Comparison of ENCODE assay signal across 1 cellular context in the genomic region with DNA sequence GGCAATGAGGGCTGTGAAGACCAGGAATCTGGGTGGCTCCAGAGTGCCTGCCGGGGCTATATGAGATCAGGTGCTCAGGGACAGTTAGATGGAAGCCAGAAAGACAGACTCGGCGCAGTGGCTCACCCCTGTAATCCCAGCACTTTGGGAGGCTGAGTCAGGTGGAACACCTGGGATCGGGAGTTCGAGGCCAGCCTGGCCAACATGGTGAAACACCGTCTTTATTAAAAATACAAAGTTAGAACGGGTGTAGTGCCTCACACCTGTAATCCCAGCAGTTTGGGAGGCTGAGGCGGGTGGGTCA.
TF ChIP-seq lines count a peak whose summit lies in the region.

No MANE protein-coding gene starts in this region.

TF ChIP-seq in GM23338, 12 proteins besides CTCF, POLR2A, EP300 and RAD21 (continued from another document):
- TF ChIP-seq, protein P1, sequence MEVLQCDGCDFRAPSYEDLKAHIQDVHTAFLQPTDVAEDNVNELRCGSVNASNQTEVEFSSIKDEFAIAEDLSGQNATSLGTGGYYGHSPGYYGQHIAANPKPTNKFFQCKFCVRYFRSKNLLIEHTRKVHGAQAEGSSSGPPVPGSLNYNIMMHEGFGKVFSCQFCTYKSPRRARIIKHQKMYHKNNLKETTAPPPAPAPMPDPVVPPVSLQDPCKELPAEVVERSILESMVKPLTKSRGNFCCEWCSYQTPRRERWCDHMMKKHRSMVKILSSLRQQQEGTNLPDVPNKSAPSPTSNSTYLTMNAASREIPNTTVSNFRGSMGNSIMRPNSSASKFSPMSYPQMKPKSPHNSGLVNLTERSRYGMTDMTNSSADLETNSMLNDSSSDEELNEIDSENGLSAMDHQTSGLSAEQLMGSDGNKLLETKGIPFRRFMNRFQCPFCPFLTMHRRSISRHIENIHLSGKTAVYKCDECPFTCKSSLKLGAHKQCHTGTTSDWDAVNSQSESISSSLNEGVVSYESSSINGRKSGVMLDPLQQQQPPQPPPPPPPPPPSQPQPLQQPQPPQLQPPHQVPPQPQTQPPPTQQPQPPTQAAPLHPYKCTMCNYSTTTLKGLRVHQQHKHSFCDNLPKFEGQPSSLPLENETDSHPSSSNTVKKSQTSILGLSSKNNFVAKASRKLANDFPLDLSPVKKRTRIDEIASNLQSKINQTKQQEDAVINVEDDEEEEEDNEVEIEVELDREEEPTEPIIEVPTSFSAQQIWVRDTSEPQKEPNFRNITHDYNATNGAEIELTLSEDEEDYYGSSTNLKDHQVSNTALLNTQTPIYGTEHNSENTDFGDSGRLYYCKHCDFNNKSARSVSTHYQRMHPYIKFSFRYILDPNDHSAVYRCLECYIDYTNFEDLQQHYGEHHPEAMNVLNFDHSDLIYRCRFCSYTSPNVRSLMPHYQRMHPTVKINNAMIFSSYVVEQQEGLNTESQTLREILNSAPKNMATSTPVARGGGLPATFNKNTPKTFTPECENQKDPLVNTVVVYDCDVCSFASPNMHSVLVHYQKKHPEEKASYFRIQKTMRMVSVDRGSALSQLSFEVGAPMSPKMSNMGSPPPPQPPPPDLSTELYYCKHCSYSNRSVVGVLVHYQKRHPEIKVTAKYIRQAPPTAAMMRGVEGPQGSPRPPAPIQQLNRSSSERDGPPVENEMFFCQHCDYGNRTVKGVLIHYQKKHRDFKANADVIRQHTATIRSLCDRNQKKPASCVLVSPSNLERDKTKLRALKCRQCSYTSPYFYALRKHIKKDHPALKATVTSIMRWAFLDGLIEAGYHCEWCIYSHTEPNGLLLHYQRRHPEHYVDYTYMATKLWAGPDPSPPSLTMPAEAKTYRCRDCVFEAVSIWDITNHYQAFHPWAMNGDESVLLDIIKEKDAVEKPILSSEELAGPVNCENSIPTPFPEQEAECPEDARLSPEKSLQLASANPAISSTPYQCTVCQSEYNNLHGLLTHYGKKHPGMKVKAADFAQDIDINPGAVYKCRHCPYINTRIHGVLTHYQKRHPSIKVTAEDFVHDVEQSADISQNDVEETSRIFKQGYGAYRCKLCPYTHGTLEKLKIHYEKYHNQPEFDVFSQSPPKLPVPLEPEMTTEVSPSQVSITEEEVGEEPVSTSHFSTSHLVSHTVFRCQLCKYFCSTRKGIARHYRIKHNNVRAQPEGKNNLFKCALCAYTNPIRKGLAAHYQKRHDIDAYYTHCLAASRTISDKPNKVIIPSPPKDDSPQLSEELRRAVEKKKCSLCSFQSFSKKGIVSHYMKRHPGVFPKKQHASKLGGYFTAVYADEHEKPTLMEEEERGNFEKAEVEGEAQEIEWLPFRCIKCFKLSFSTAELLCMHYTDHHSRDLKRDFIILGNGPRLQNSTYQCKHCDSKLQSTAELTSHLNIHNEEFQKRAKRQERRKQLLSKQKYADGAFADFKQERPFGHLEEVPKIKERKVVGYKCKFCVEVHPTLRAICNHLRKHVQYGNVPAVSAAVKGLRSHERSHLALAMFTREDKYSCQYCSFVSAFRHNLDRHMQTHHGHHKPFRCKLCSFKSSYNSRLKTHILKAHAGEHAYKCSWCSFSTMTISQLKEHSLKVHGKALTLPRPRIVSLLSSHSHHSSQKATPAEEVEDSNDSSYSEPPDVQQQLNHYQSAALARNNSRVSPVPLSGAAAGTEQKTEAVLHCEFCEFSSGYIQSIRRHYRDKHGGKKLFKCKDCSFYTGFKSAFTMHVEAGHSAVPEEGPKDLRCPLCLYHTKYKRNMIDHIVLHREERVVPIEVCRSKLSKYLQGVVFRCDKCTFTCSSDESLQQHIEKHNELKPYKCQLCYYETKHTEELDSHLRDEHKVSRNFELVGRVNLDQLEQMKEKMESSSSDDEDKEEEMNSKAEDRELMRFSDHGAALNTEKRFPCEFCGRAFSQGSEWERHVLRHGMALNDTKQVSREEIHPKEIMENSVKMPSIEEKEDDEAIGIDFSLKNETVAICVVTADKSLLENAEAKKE (CRISPR knock-in tag; IDR thresholded peaks at IDR 0.05), result no peak
- TF ChIP-seq NANOG (IDR thresholded peaks at IDR 0.05; ENCODE audit: borderline replicate concordance), result no peak
- TF ChIP-seq ZNF331 (CRISPR knock-in tag; IDR thresholded peaks at IDR 0.05; ENCODE audit: low read depth), result no peak
- no peak for TF ChIP-seq JUNB (IDR thresholded peaks at IDR 0.05; ENCODE audit: unreplicated experiment)
- TF ChIP-seq, protein P2, sequence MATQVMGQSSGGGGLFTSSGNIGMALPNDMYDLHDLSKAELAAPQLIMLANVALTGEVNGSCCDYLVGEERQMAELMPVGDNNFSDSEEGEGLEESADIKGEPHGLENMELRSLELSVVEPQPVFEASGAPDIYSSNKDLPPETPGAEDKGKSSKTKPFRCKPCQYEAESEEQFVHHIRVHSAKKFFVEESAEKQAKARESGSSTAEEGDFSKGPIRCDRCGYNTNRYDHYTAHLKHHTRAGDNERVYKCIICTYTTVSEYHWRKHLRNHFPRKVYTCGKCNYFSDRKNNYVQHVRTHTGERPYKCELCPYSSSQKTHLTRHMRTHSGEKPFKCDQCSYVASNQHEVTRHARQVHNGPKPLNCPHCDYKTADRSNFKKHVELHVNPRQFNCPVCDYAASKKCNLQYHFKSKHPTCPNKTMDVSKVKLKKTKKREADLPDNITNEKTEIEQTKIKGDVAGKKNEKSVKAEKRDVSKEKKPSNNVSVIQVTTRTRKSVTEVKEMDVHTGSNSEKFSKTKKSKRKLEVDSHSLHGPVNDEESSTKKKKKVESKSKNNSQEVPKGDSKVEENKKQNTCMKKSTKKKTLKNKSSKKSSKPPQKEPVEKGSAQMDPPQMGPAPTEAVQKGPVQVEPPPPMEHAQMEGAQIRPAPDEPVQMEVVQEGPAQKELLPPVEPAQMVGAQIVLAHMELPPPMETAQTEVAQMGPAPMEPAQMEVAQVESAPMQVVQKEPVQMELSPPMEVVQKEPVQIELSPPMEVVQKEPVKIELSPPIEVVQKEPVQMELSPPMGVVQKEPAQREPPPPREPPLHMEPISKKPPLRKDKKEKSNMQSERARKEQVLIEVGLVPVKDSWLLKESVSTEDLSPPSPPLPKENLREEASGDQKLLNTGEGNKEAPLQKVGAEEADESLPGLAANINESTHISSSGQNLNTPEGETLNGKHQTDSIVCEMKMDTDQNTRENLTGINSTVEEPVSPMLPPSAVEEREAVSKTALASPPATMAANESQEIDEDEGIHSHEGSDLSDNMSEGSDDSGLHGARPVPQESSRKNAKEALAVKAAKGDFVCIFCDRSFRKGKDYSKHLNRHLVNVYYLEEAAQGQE (IDR thresholded peaks at IDR 0.05; ENCODE audit: unreplicated experiment), result no peak
- TF ChIP-seq CREB1 (CRISPR knock-in tag; IDR thresholded peaks at IDR 0.05; ENCODE audit: low read depth), result no peak
- TF ChIP-seq STAT1 (IDR thresholded peaks at IDR 0.05; ENCODE audit: unreplicated experiment), result no peak
